ENCODE assay signal across 10 cellular contexts in the genomic region with DNA sequence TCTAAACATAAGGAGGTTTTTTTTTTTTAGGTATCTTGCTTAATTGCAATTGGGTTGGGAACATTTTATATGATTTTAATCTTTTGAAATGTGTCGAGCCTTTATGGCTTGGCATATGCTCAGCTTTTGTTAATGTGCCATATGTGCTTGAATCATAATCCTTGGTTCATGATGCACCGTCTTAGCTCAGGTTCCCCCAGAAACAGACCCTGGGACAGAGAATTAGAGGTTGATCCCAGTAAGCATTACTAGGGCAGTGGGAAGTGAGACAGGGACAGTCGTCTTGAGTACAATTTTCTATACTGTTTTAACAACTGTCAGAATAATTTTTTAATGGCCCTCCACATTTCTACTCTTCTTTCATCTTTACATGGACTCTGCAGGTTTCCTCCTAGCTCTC. TPM values are rescaled to one million over a fixed set of nuclear protein-coding genes. Genes with fewer than 3 reads are reported as not detected.
A peak's percentile ranks its signal among the peaks of the same experiment; 100 is the strongest.
DNase-seq lines count a peak whose midpoint lies in the region; TF ChIP-seq lines count a peak whose summit lies in the region.
"Had no signal": no experiment of that assay in that cellular context is flagged by ENCODE, and none has a peak within 500 bp of the region (broad histone marks: within the 10 kb centered on the region; RNA-seq: fewer than 3 reads in every experiment).

No MANE protein-coding gene starts in this region.

- peak overlapping the region in 3 of 5 experiments; percentile 43 to 93 (median 63) for H3K27ac Mint-ChIP-seq in brain

- no peak for TF ChIP-seq CTCF in brain (conservative IDR thresholded peaks at IDR 0.05)

- no peaks in the 10 kb centered on the region for H3K9me3 Mint-ChIP-seq in brain
- H3K9me3 Mint-ChIP-seq: CD8-positive, alpha-beta memory T cell had no signal

- no peak overlapping the region for H3K4me3 Mint-ChIP-seq in brain
- H3K4me3 Mint-ChIP-seq: CD8-positive, alpha-beta memory T cell had no signal

- H3K4me1 Mint-ChIP-seq in brain, result peaks cover 5% of the 10 kb centered on the region
- H3K4me1 Mint-ChIP-seq: CD8-positive, alpha-beta memory T cell had no signal

- no peaks in the 10 kb centered on the region for H3K27me3 Mint-ChIP-seq in brain
- H3K27me3 Mint-ChIP-seq: CD8-positive, alpha-beta memory T cell had no signal

- DNase-seq in DMS 273 (lab: John Stamatoyannopoulos, UW; ENCODE audit: unreplicated experiment), result peak; percentile 40
- no peak for DNase-seq in DMS 273 treated with DMSO at 0.1 percent for 48 hours (lab: John Stamatoyannopoulos, UW)
- DNase-seq in NCI-H524 treated with DMSO at 0.1 percent for 48 hours (lab: John Stamatoyannopoulos, UW), result peak; percentile 78
- DNase-seq in DMS53 treated with DMSO at 0.1 percent for 48 hours (lab: John Stamatoyannopoulos, UW; ENCODE audit: unreplicated experiment), result no peak
- no peak for DNase-seq in A172 (ENCODE audit: low spot score)
- no peak for DNase-seq in cerebellum (ENCODE audit: low spot score)
- DNase-seq: AML-193; CD8-positive, alpha-beta memory T cell; GF-D8 had no signal

- peaks cover 74% of the 10 kb centered on the region for H3K36me3 Mint-ChIP-seq in brain

RNA-seq across cellular contexts. Expression of a gene that starts 9.4 kb away (rescaled TPM):
- polyA plus RNA-seq in brain (ENCODE audit: insufficient read depth, low read depth, low replicate concordance), result 55.0 TPM
- total RNA-seq in A172 (2014; rRNA removed; shearing (Covaris generic)), result 19.9 and 23.5 TPM in 2 replicates
- total RNA-seq in cerebellum, result 7.4 TPM

RNA-seq across cellular contexts. Expression of a gene that starts 51.5 kb away (rescaled TPM):
- polyA plus RNA-seq in brain (ENCODE audit: insufficient read depth, low read depth, low replicate concordance), result 10.1 TPM
- 20.0 and 23.3 TPM in 2 replicates for total RNA-seq in A172 (2014; rRNA removed; shearing (Covaris generic))
- total RNA-seq in cerebellum, result 30.0 TPM

RNA-seq across cellular contexts. Expression of a gene that starts 52.0 kb away (rescaled TPM):
- 32.6 TPM for polyA plus RNA-seq in brain (ENCODE audit: insufficient read depth, low read depth, low replicate concordance)
- 112 and 159 TPM in 2 replicates for total RNA-seq in A172 (2014; rRNA removed; shearing (Covaris generic))
- 46.5 TPM for total RNA-seq in cerebellum

Comparison
In these comparisons a context has a peak if more than half of its experiments do, and no peak if none do; other contexts are left out.
1. DNase-seq: peak in DMS 273 (single experiment) and NCI-H524 treated with DMSO at 0.1 percent for 48 hours (single experiment); none in DMS 273 treated with DMSO at 0.1 percent for 48 hours (single experiment), DMS53 treated with DMSO at 0.1 percent for 48 hours (single experiment), A172 (single experiment) and cerebellum (single experiment).